Comparison of ENCODE assay signal across 3 cellular contexts in genomic region chr4:161813389-161813788, GRCh38.
TF ChIP-seq lines count a peak whose summit lies in the region.

No MANE protein-coding gene starts in this region.

TF ChIP-seq in HepG2, 621 proteins besides CTCF, POLR2A, EP300 and RAD21:
- peak; percentile 67 for TF ChIP-seq MAFK (conservative IDR thresholded peaks at IDR 0.05 in 1 of 2, IDR thresholded peaks at IDR 0.05 in 1 of 2; ENCODE audit: low read length in 2 of 2)
- peak; percentile 64 for TF ChIP-seq MAFF (IDR thresholded peaks at IDR 0.05; ENCODE audit: low read depth, low read length)
- TF ChIP-seq ZNF891 (CRISPR knock-in tag; IDR thresholded peaks at IDR 0.05), result no peak

TF ChIP-seq in GM23338, 12 proteins besides CTCF, POLR2A, EP300 and RAD21 (continues in another document):
- TF ChIP-seq EZH2phosphoT487 (IDR thresholded peaks at IDR 0.05; ENCODE audit: unreplicated experiment), result no peak
- no peak for TF ChIP-seq POLR2AphosphoS5 (IDR thresholded peaks at IDR 0.05; ENCODE audit: low read depth)
- TF ChIP-seq ETS1 (IDR thresholded peaks at IDR 0.05), result no peak
- TF ChIP-seq REST (IDR thresholded peaks at IDR 0.05; ENCODE audit: unreplicated experiment), result no peak
- TF ChIP-seq STAT1 (IDR thresholded peaks at IDR 0.05; ENCODE audit: unreplicated experiment), result no peak
- no peak for TF ChIP-seq CREB1 (CRISPR knock-in tag; IDR thresholded peaks at IDR 0.05; ENCODE audit: low read depth)
- TF ChIP-seq JUNB (IDR thresholded peaks at IDR 0.05; ENCODE audit: unreplicated experiment), result no peak
- TF ChIP-seq ZNF462 (CRISPR knock-in tag; IDR thresholded peaks at IDR 0.05), result no peak
- TF ChIP-seq ZNF331 (CRISPR knock-in tag; IDR thresholded peaks at IDR 0.05; ENCODE audit: low read depth), result no peak
- TF ChIP-seq ZNF114 (CRISPR knock-in tag; IDR thresholded peaks at IDR 0.05), result no peak
- no peak for TF ChIP-seq EZH2 (IDR thresholded peaks at IDR 0.05; ENCODE audit: low read depth, unreplicated experiment)

TF ChIP-seq in IMR-90, 13 proteins besides CTCF, POLR2A, EP300 and RAD21:
- TF ChIP-seq NFE2L2 (IDR thresholded peaks at IDR 0.05; ENCODE audit: low read depth, low read length) (no peak), MAFK (IDR thresholded peaks at IDR 0.05; ENCODE audit: low read depth, low read length) (peak; percentile 46)
